Comparison of ENCODE assay signal across 11 cellular contexts in the genomic region with DNA sequence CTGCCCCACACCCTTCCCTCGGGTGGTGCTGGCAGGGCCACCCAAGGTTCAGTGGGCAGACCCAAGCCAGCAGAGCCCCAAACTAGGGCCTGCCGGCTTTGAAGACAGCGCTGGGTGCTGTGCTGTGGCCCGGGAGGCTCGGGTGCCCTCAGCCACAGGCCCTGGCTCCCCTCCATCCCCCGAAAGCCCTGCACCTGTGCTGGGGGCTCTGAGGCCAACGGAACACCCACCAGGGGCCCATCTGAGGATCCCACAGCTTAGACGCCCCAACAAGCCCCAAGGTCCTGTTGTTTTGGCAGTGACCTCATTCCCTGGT. TPM values are rescaled to one million over a fixed set of nuclear protein-coding genes. Genes with fewer than 3 reads are reported as not detected.
A peak's percentile ranks its signal among the peaks of the same experiment; 100 is the strongest.
DNase-seq lines count a peak whose midpoint lies in the region; ATAC-seq and TF ChIP-seq lines count a peak whose summit lies in the region.
"Had no signal": no experiment of that assay in that cellular context is flagged by ENCODE, and none has a peak within 500 bp of the region (broad histone marks: within the 10 kb centered on the region; RNA-seq: fewer than 3 reads in every experiment).

No MANE protein-coding gene starts in this region.

- in situ Hi-C loops in gastrocnemius medialis (cut with MboI; ENCODE audit: low sequenced_read_pairs in 4 of 4), result no loop called here

- peaks cover 26% of the 10 kb centered on the region for H3K36me3 Mint-ChIP-seq in activated naive CD8-positive, alpha-beta T cell treated with anti-CD3 and anti-CD28 coated beads, Interleukin-2, amount 50 U/mL, for 24 hours (ENCODE audit: low read depth)

- intact Hi-C loops in A673 (cut with micrococcal nuclease; ENCODE audit: unreplicated experiment) (no loop called here), gastrocnemius medialis (cut with DNase I; ENCODE audit: low total_unique reads) (no loop called here)

- ATAC-seq in activated naive CD8-positive, alpha-beta T cell treated with anti-CD3 and anti-CD28 coated beads, Interleukin-2, amount 50 U/mL, for 24 hours, result no peak
- ATAC-seq in GM18861 (IDR thresholded peaks at IDR 0.05; ENCODE audit: unreplicated experiment), result no peak
- no peak for ATAC-seq in gastrocnemius medialis
- no peak for ATAC-seq in GM21381 (IDR thresholded peaks at IDR 0.05; ENCODE audit: unreplicated experiment)

- H3K27ac Mint-ChIP-seq in activated naive CD8-positive, alpha-beta T cell treated with anti-CD3 and anti-CD28 coated beads, Interleukin-2, amount 50 U/mL, for 24 hours, result peak overlapping the region; percentile 86

- no peak for TF ChIP-seq POLR2A in gastrocnemius medialis (IDR thresholded peaks at IDR 0.05)

- no peaks in the 10 kb centered on the region for H3K9me3 Mint-ChIP-seq in activated naive CD8-positive, alpha-beta T cell treated with anti-CD3 and anti-CD28 coated beads, Interleukin-2, amount 50 U/mL, for 24 hours

- peaks cover 38% of the 10 kb centered on the region for H3K4me1 ChIP-seq in A673 (ENCODE audit: insufficient read depth, low read length, poor library complexity, severe bottlenecking)
- H3K4me1 ChIP-seq in mucosa of rectum (ENCODE audit: control insufficient read depth in 2 of 2, insufficient read depth in 2 of 2, low read length in 2 of 2), result peaks cover 20 to 32% of the 10 kb centered on the region in 2 donors
- peaks cover 8 to 11% of the 10 kb centered on the region in 2 donors for H3K4me1 ChIP-seq in gastrocnemius medialis

- no peak for TF ChIP-seq CTCF in A673 (conservative IDR thresholded peaks at IDR 0.05; ENCODE audit: low read depth, low read length)
- TF ChIP-seq CTCF in HL-60 (IDR thresholded peaks at IDR 0.05; ENCODE audit: insufficient read depth, low read length), result no peak
- TF ChIP-seq CTCF in gastrocnemius medialis (IDR thresholded peaks at IDR 0.05 in 4 of 5, conservative IDR thresholded peaks at IDR 0.05 in 1 of 5), result no peak

- H3K9me3 ChIP-seq in A673 (ENCODE audit: low read depth, low read length, poor library complexity, severe bottlenecking) (no peaks in the 10 kb centered on the region), mucosa of rectum (ENCODE audit: control insufficient read depth in 2 of 2, low read length in 2 of 2) (no peaks in the 10 kb centered on the region), gastrocnemius medialis (no peaks in the 10 kb centered on the region)

- H3K27me3 Mint-ChIP-seq in activated naive CD8-positive, alpha-beta T cell treated with anti-CD3 and anti-CD28 coated beads, Interleukin-2, amount 50 U/mL, for 24 hours, result no peaks in the 10 kb centered on the region

- H3K4me1 Mint-ChIP-seq in activated naive CD8-positive, alpha-beta T cell treated with anti-CD3 and anti-CD28 coated beads, Interleukin-2, amount 50 U/mL, for 24 hours, result peaks cover 78% of the 10 kb centered on the region

- CTCF ChIA-PET in A673 (lab: Charles Lee), result no interaction called here

- no peaks in the 10 kb centered on the region for H3K27me3 ChIP-seq in A673 (replicated peaks; ENCODE audit: insufficient read depth, low read depth, low read length, poor library complexity)
- no peaks in the 10 kb centered on the region for H3K27me3 ChIP-seq in HL-60 (ENCODE audit: insufficient read depth, poor library complexity, severe bottlenecking)
- peaks cover 0 to 2% of the 10 kb centered on the region in 2 donors for H3K27me3 ChIP-seq in mucosa of rectum (ENCODE audit: control insufficient read depth in 2 of 2, insufficient read depth in 2 of 2, low read length in 2 of 2)
- H3K27me3 ChIP-seq in gastrocnemius medialis, result no peaks in the 10 kb centered on the region

- no TSS peak for BruUV-seq in A673 (replicated peaks; lab: Mats Ljungman, UMichigan)

- H3K4me3 Mint-ChIP-seq in activated naive CD8-positive, alpha-beta T cell treated with anti-CD3 and anti-CD28 coated beads, Interleukin-2, amount 50 U/mL, for 24 hours, result peak overlapping the region; percentile 69

- POLR2A ChIA-PET in A673 (lab: Charles Lee; ENCODE audit: low non-redundant PET), result no interaction called here

- no peaks in the 10 kb centered on the region for H3K36me3 ChIP-seq in A673 (ENCODE audit: insufficient read depth, low read length, poor library complexity, severe bottlenecking)
- no peaks in the 10 kb centered on the region for H3K36me3 ChIP-seq in mucosa of rectum (ENCODE audit: control insufficient read depth in 2 of 2, insufficient read depth in 2 of 2, low read length in 2 of 2)
- no peaks in the 10 kb centered on the region for H3K36me3 ChIP-seq in gastrocnemius medialis

- peak overlapping the region; percentile 14 to 33 for H3K9ac ChIP-seq in mucosa of rectum (ENCODE audit: low read depth in 1 of 2, low read length in 2 of 2)

- no peak for DNase-seq in A673 (ENCODE audit: low spot score)
- no peak for DNase-seq in HL-60 (ENCODE audit: low read depth in 1 of 2, low spot score in 1 of 2)
- DNase-seq in activated naive CD8-positive, alpha-beta T cell treated with anti-CD3 and anti-CD28 coated beads, Interleukin-2, amount 50 U/mL, for 24 hours, result no peak
- DNase-seq in occipital lobe (lab: John Stamatoyannopoulos, UW), result no peak
- DNase-seq in gastrocnemius medialis, result no peak
- DNase-seq: MV-4-11, NCI-H446 had no signal

- H3K4me3 ChIP-seq in A673 (ENCODE audit: low read depth, low read length, poor library complexity, severe bottlenecking) (no peak overlapping the region), HL-60 (replicated peaks; ENCODE audit: insufficient read depth, low read length) (no peak overlapping the region), mucosa of rectum (ENCODE audit: low read length in 2 of 2) (peak overlapping the region in 1 of 2 donors; percentile 34), gastrocnemius medialis (no peak overlapping the region)

- peak overlapping the region; percentile 68 for H3K27ac ChIP-seq in A673 (ENCODE audit: low read depth, low read length, poor library complexity, severe bottlenecking)
- H3K27ac ChIP-seq in HL-60 (replicated peaks), result peak overlapping the region; percentile 51
- peak overlapping the region; percentile 50 to 69 for H3K27ac ChIP-seq in mucosa of rectum (ENCODE audit: low read depth in 2 of 2, low read length in 2 of 2)
- no peak overlapping the region for H3K27ac ChIP-seq in gastrocnemius medialis
- H3K27ac ChIP-seq: epithelial cell of prostate had no signal

RNA-seq across cellular contexts. Expression of a gene that starts 8.6 kb away (rescaled TPM):
- total RNA-seq in A673 (2021) (5.0 and 7.4 TPM in 2 replicates), occipital lobe (9.2 TPM), gastrocnemius medialis (10 to 100 TPM; 10.9 to 41.7 (median 27.4) TPM)

RNA-seq across cellular contexts. Expression of a gene that starts 27.7 kb away (rescaled TPM):
- total RNA-seq in A673 (2021), result 114 and 115 TPM in 2 replicates
- total RNA-seq in occipital lobe, result 6.1 TPM
- total RNA-seq in gastrocnemius medialis, result 10 to 100 TPM; 23.7 to 37.6 (median 25.8) TPM

RNA-seq across cellular contexts. Expression of a gene that starts 38.6 kb away (rescaled TPM):
- total RNA-seq in A673 (2021) (216 and 217 TPM in 2 replicates), occipital lobe (82.4 TPM), gastrocnemius medialis (100 to 1,000 TPM; 116 to 217 (median 127) TPM)

Comparison
In these comparisons a context has a peak if more than half of its experiments do, and no peak if none do; other contexts are left out.
1. H3K27ac ChIP-seq: peak in A673 (single experiment), HL-60 (single experiment) and mucosa of rectum (2 of 2); none in gastrocnemius medialis (0 of 4).